Comparison of ENCODE assay signal across 15 cellular contexts in the genomic region with DNA sequence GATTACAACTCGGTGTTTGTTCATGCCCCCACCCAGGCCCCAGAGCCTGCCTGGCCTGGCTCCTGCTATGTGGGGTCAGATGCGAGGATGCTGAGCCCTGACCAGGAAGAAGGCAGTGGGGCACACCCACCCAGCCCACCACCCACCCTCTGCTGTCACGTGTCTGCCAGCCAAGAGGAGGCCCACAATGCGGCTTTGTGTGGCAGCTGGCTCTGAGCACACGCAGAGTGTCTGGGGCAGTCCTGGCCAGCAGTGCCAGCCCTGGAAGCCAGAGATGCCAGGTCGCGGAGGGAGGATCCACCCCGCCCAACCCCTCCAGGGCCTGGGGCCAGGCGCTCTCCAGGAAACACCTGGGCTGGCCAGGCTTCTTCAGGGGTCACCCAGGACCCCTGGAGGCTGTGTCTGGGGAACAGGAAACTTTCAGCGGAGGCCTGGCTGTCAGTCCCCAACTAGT. TPM values are rescaled to one million over a fixed set of nuclear protein-coding genes. Genes with fewer than 3 reads are reported as not detected.
A peak's percentile ranks its signal among the peaks of the same experiment; 100 is the strongest.
DNase-seq lines count a peak whose midpoint lies in the region; ATAC-seq and TF ChIP-seq lines count a peak whose summit lies in the region.
"Had no signal": no experiment of that assay in that cellular context is flagged by ENCODE, and none has a peak within 500 bp of the region (broad histone marks: within the 10 kb centered on the region; RNA-seq: fewer than 3 reads in every experiment).

No MANE protein-coding gene starts in this region.

- POLR2A ChIA-PET in CD4-positive, alpha-beta T cell (lab: Charles Lee): no interaction called here

- H2BK12ac ChIP-seq in neuronal stem cell (ENCODE audit: low read length): peak overlapping the region; percentile 50

- no peaks in the 10 kb centered on the region for H3K9me2 ChIP-seq in Loucy (replicated peaks; ENCODE audit: low read depth, low read length)

- peak overlapping the region; percentile 13 for H3K4me2 ChIP-seq in Loucy (ENCODE audit: low read depth, low read length, poor library complexity, severe bottlenecking)
- no peak overlapping the region for H3K4me2 ChIP-seq in neuronal stem cell (ENCODE audit: insufficient read depth, low read length, poor library complexity, severe bottlenecking)

- no peak overlapping the region for H3K27ac Mint-ChIP-seq in endodermal cell
- H3K27ac Mint-ChIP-seq in mesothelial cell of epicardium: no peak overlapping the region
- no peak overlapping the region for H3K27ac Mint-ChIP-seq in CD4-positive, alpha-beta T cell
- H3K27ac Mint-ChIP-seq: activated CD8-positive, alpha-beta T cell treated with anti-CD3 and anti-CD28 coated beads, Interleukin-2, amount 10 ng/mL, durations not matched to agents 7 days and 5 days; activated naive CD8-positive, alpha-beta T cell treated with anti-CD3 and anti-CD28 coated beads for 36 hours had no signal

- intact Hi-C loops in CD4-positive, alpha-beta T cell (cut with DNase I, micrococcal nuclease): loop anchor here (5.0 kb wide), 2 partner anchors 33 to 52 kb away; no protein-coding TSS in a partner anchor

- no peak overlapping the region for H3K4me3 ChIP-seq in BE2C (ENCODE audit: low read depth, low read length)
- no peak overlapping the region for H3K4me3 ChIP-seq in Loucy (ENCODE audit: low read length, poor library complexity, severe bottlenecking)
- no peak overlapping the region for H3K4me3 ChIP-seq in endodermal cell (ENCODE audit: low read length)
- no peak overlapping the region for H3K4me3 ChIP-seq in neuronal stem cell (ENCODE audit: low read length in 2 of 2)

- H3K79me2 ChIP-seq in Loucy (ENCODE audit: insufficient read depth, low read length): no peaks in the 10 kb centered on the region

- H3K27me3 Mint-ChIP-seq in endodermal cell (ENCODE audit: insufficient read depth): peaks cover 10% of the 10 kb centered on the region
- H3K27me3 Mint-ChIP-seq in mesothelial cell of epicardium (ENCODE audit: low read depth): peaks cover 24% of the 10 kb centered on the region
- no peaks in the 10 kb centered on the region for H3K27me3 Mint-ChIP-seq in CD4-positive, alpha-beta T cell
- H3K27me3 Mint-ChIP-seq: activated naive CD8-positive, alpha-beta T cell treated with anti-CD3 and anti-CD28 coated beads for 36 hours had no signal

- H4K8ac ChIP-seq in neuronal stem cell (ENCODE audit: low read depth, low read length): no peak overlapping the region

- WGBS in endodermal cell (ENCODE audit: insufficient coverage in 1 of 2, insufficient read length in 1 of 2), 2 experiments: 92 to 95% methylated on average over 7 to 10 of the region's 10 CpGs
- WGBS in neuronal stem cell (ENCODE audit: extremely low coverage in 2 of 2, insufficient read length in 2 of 2, insufficient replicate concordance in 1 of 2), 2 donors: no CpG with 5 or more reads among the region's 10 CpGs

- H3K36me3 Mint-ChIP-seq in endodermal cell (ENCODE audit: low read depth): no peaks in the 10 kb centered on the region
- H3K36me3 Mint-ChIP-seq in mesothelial cell of epicardium: no peaks in the 10 kb centered on the region
- no peaks in the 10 kb centered on the region for H3K36me3 Mint-ChIP-seq in CD4-positive, alpha-beta T cell (ENCODE audit: low read depth)
- H3K36me3 Mint-ChIP-seq: activated naive CD8-positive, alpha-beta T cell treated with anti-CD3 and anti-CD28 coated beads for 36 hours had no signal

- H3K4me1 Mint-ChIP-seq in endodermal cell (peaks cover 31% of the 10 kb centered on the region), mesothelial cell of epicardium (peaks cover 2% of the 10 kb centered on the region)
- peaks cover 31% of the 10 kb centered on the region for H3K4me1 Mint-ChIP-seq in CD4-positive, alpha-beta T cell (ENCODE audit: low read depth)

- peak overlapping the region; percentile 80 for H2AK5ac ChIP-seq in neuronal stem cell (ENCODE audit: low read depth, low read length)

- no peak for ATAC-seq in GM18511 (IDR thresholded peaks at IDR 0.05; ENCODE audit: unreplicated experiment)
- no peak for ATAC-seq in CD4-positive, alpha-beta T cell (ENCODE audit: poor library complexity)
- ATAC-seq: activated CD8-positive, alpha-beta T cell treated with anti-CD3 and anti-CD28 coated beads, Interleukin-2, amount 10 ng/mL, durations not matched to agents 7 days and 5 days had no signal

- H3F3A ChIP-seq in Loucy (ENCODE audit: low read depth): no peaks in the 10 kb centered on the region

- H3K4me3 Mint-ChIP-seq in endodermal cell (no peak overlapping the region), mesothelial cell of epicardium (no peak overlapping the region)
- H3K4me3 Mint-ChIP-seq in CD4-positive, alpha-beta T cell: no peak overlapping the region
- H3K4me3 Mint-ChIP-seq: activated CD8-positive, alpha-beta T cell treated with anti-CD3 and anti-CD28 coated beads, Interleukin-2, amount 10 ng/mL, durations not matched to agents 7 days and 5 days; activated naive CD8-positive, alpha-beta T cell treated with anti-CD3 and anti-CD28 coated beads for 36 hours; dendritic cell treated with granulocyte-macrophage colony-stimulating factor and Interleukin-4, amounts not matched to agents 40 ng/mL and 50 ng/mL, for 4 days had no signal

- H2BK5ac ChIP-seq in neuronal stem cell (ENCODE audit: low read length): no peak overlapping the region

- H4K20me1 ChIP-seq in Loucy (ENCODE audit: insufficient read depth, low read length, poor library complexity, severe bottlenecking): no peaks in the 10 kb centered on the region

- TF ChIP-seq CTCF in BE2C (IDR thresholded peaks at IDR 0.05; ENCODE audit: low read depth, low read length): no peak
- TF ChIP-seq CTCF in Loucy (conservative IDR thresholded peaks at IDR 0.05; ENCODE audit: low read length): no peak
- no peak for TF ChIP-seq CTCF in endodermal cell (conservative IDR thresholded peaks at IDR 0.05)
- TF ChIP-seq CTCF in mesothelial cell of epicardium (IDR thresholded peaks at IDR 0.05; ENCODE audit: unreplicated experiment): no peak
- no peak for TF ChIP-seq CTCF in CD4-positive, alpha-beta T cell (IDR thresholded peaks at IDR 0.05)

- H3K4ac ChIP-seq in neuronal stem cell (ENCODE audit: low read length): no peak overlapping the region

- H3K79me1 ChIP-seq in neuronal stem cell (ENCODE audit: low read depth, low read length): no peaks in the 10 kb centered on the region

- no peaks in the 10 kb centered on the region for H3K9me3 ChIP-seq in BE2C
- H3K9me3 ChIP-seq in Loucy (ENCODE audit: insufficient read depth, low read depth, low read length): no peaks in the 10 kb centered on the region
- no peaks in the 10 kb centered on the region for H3K9me3 ChIP-seq in endodermal cell (ENCODE audit: control insufficient read depth, low read length)
- H3K9me3 ChIP-seq in neuronal stem cell (replicated peaks in 1 of 2; ENCODE audit: control insufficient read depth in 2 of 2, insufficient read depth in 1 of 2, low read depth in 1 of 2, low read length in 2 of 2): no peaks in the 10 kb centered on the region
- H3K9me3 ChIP-seq in CD4-positive, alpha-beta T cell (ENCODE audit: control insufficient read depth, low read length): no peaks in the 10 kb centered on the region
- H3K9me3 ChIP-seq: neutrophil had no signal

- CTCF ChIA-PET in CD4-positive, alpha-beta T cell (lab: Charles Lee): no interaction called here

- no peaks in the 10 kb centered on the region for H3K36me3 ChIP-seq in BE2C
- no peaks in the 10 kb centered on the region for H3K36me3 ChIP-seq in Loucy (ENCODE audit: insufficient read depth, low read length)
- H3K36me3 ChIP-seq in endodermal cell (ENCODE audit: control insufficient read depth, insufficient read depth, low read length): no peaks in the 10 kb centered on the region
- no peaks in the 10 kb centered on the region for H3K36me3 ChIP-seq in neuronal stem cell (replicated peaks in 1 of 2; ENCODE audit: control insufficient read depth in 2 of 2, insufficient read depth in 2 of 2, low read length in 2 of 2)
- H3K36me3 ChIP-seq: neutrophil had no signal

- no peak overlapping the region for H3K14ac ChIP-seq in neuronal stem cell (ENCODE audit: low read length)

- peak overlapping the region; percentile 20 for H3K23ac ChIP-seq in neuronal stem cell (ENCODE audit: low read depth, low read length, poor library complexity)

- H3K27ac ChIP-seq in endodermal cell (ENCODE audit: low read depth, low read length) (no peak overlapping the region), neuronal stem cell (replicated peaks; ENCODE audit: low read length) (no peak overlapping the region)
- no peak overlapping the region for H3K27ac ChIP-seq in CD4-positive, alpha-beta T cell (ENCODE audit: low read depth, low read length)
- H3K27ac ChIP-seq: C4-2B, neutrophil had no signal

- peak overlapping the region; percentile 82 for H2BK15ac ChIP-seq in neuronal stem cell (ENCODE audit: low read length)

- H3K9me3 Mint-ChIP-seq in endodermal cell (no peaks in the 10 kb centered on the region), mesothelial cell of epicardium (no peaks in the 10 kb centered on the region)
- H3K9me3 Mint-ChIP-seq in CD4-positive, alpha-beta T cell: no peaks in the 10 kb centered on the region
- H3K9me3 Mint-ChIP-seq: activated naive CD8-positive, alpha-beta T cell treated with anti-CD3 and anti-CD28 coated beads for 36 hours; dendritic cell treated with granulocyte-macrophage colony-stimulating factor and Interleukin-4, amounts not matched to agents 40 ng/mL and 50 ng/mL, for 4 days had no signal

- H2AFZ ChIP-seq in Loucy (ENCODE audit: low read length) (no peak overlapping the region), neuronal stem cell (ENCODE audit: low read length) (no peak overlapping the region)

- H4K91ac ChIP-seq in neuronal stem cell (ENCODE audit: low read depth, low read length, poor library complexity): no peak overlapping the region

- peak; percentile 43 for DNase-seq in BE2C
- DNase-seq in endodermal cell: peak; percentile 26
- no peak for DNase-seq in neuronal stem cell (ENCODE audit: low spot score)
- DNase-seq in mesothelial cell of epicardium (ENCODE audit: low spot score in 2 of 2, unreplicated experiment in 2 of 2): no peak
- no peak for DNase-seq in T-helper 9 cell
- DNase-seq in CD4-positive, alpha-beta T cell: no peak
- DNase-seq: activated naive CD8-positive, alpha-beta T cell treated with anti-CD3 and anti-CD28 coated beads for 36 hours; foreskin fibroblast; kidney glomerular epithelial cell had no signal

- no peak overlapping the region for H2BK120ac ChIP-seq in neuronal stem cell (ENCODE audit: low read depth, low read length)

- no peak overlapping the region for H3K9ac ChIP-seq in Loucy (ENCODE audit: low read depth, low read length, poor library complexity, severe bottlenecking)
- H3K9ac ChIP-seq in endodermal cell (ENCODE audit: extremely low read depth, low read length, poor library complexity, severe bottlenecking): no peak overlapping the region
- no peak overlapping the region for H3K9ac ChIP-seq in neuronal stem cell (ENCODE audit: low read depth, low read length, poor library complexity)

- H3K27me3 ChIP-seq in BE2C (no peaks in the 10 kb centered on the region), Loucy (ENCODE audit: insufficient read depth, low read length, poor library complexity, severe bottlenecking) (no peaks in the 10 kb centered on the region), endodermal cell (ENCODE audit: control insufficient read depth, insufficient read depth, low read length, poor library complexity, severe bottlenecking) (peaks cover 11% of the 10 kb centered on the region), neuronal stem cell (ENCODE audit: control insufficient read depth in 3 of 3, insufficient read depth in 3 of 3, low read depth in 1 of 3, low read length in 3 of 3) (peaks cover 0 to 29% (median 0%) of the 10 kb centered on the region in 3 experiments)
- no peaks in the 10 kb centered on the region for H3K27me3 ChIP-seq in CD4-positive, alpha-beta T cell (ENCODE audit: control insufficient read depth, insufficient read depth, low read length)
- H3K27me3 ChIP-seq: neutrophil had no signal

- H3K4me1 ChIP-seq in BE2C: peaks cover 70% of the 10 kb centered on the region
- H3K4me1 ChIP-seq in Loucy (ENCODE audit: insufficient read depth, low read length, poor library complexity, severe bottlenecking): peaks cover 23% of the 10 kb centered on the region
- peaks cover 13% of the 10 kb centered on the region for H3K4me1 ChIP-seq in endodermal cell (ENCODE audit: control insufficient read depth, insufficient read depth, low read length)
- peaks cover 29 to 36% of the 10 kb centered on the region in 2 donors for H3K4me1 ChIP-seq in neuronal stem cell (ENCODE audit: control insufficient read depth in 2 of 2, insufficient read depth in 1 of 2, low read depth in 1 of 2, low read length in 2 of 2)

- H3K18ac ChIP-seq in neuronal stem cell (ENCODE audit: low read length): no peak overlapping the region

RNA-seq across cellular contexts. Expression of gene KLF13, which starts 26.4 kb away (rescaled TPM):
- polyA plus RNA-seq in BE2C (2012; ENCODE audit: insufficient read depth, insufficient read length, low read depth): 88.9 TPM
- 10 to 100 TPM; 18.7 to 18.9 TPM for total RNA-seq in endodermal cell
- 58.0 TPM for polyA plus RNA-seq in endodermal cell (2013, experiment 1 of 2)
- 51.5 TPM for polyA plus RNA-seq in endodermal cell (2013, experiment 2 of 2)
- polyA plus RNA-seq in neuronal stem cell (2013, experiment 1 of 2): 42.9 TPM
- 42.1 TPM for polyA plus RNA-seq in neuronal stem cell (2013, experiment 2 of 2)
- total RNA-seq in mesothelial cell of epicardium: 26.9 to 29.5 TPM (median 28.1 TPM) in 3 replicates
- total RNA-seq in CD4-positive, alpha-beta T cell: 100 to 1,000 TPM; 284 to 308 TPM

Comparison
In these comparisons a context has a peak if more than half of its experiments do, and no peak if none do; other contexts are left out.
1. DNase-seq: peak in BE2C (single experiment) and endodermal cell (single experiment); none in neuronal stem cell (single experiment), mesothelial cell of epicardium (0 of 2), T-helper 9 cell (single experiment) and CD4-positive, alpha-beta T cell (0 of 10).